In the genomic region with DNA sequence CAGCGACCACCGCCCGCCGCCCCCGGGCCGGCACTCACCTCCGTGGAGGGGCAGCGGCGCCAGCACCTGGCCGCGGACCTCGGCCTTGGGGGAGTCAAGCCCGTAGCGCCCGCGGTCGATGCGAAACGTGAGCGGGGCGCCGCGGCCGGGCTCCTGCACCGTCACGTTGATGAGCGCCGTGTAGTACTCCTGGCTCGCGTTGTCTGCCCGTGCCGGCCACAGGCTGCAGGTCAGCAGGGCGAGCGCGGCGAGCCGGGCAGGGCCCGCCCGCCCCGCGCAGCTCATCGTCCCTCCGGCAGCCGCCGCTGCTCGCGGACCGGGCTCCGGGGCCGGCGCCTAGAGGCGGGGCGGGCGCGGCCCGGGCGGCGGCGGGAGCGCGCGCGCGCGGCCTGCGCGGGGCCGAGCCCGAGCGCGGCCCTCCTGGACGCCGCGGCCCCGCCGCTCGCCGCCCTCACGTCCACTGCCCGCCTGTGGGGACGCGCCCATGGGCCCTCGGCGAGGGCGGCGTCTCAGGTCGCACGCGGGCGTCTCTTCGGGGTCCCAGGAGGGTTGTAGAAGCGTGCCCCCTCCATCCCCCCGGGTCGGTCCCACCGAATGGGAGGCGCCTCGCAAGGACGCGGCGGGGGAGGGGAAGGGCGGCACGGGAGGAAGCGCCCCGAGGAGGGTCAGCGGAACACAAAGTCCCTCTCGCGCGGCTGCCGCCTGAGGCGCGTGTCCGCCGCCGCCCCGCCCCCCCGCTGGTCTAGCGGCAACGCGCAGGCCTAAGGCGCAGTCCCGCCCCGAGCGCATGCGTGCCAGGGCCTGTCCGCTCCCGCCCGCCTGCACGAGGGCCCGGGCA, we compare ENCODE assay signal across 9 cellular contexts. TPM values are rescaled to one million over a fixed set of nuclear protein-coding genes. Genes with fewer than 3 reads are reported as not detected.
DNase-seq lines count a peak whose midpoint lies in the region; ATAC-seq, FAIRE-seq and TF ChIP-seq lines count a peak whose summit lies in the region.
"Had no signal": no experiment of that assay in that cellular context is flagged by ENCODE, and none has a peak within 500 bp of the region (broad histone marks: within the 10 kb centered on the region; RNA-seq: fewer than 3 reads in every experiment).

A gene with protein sequence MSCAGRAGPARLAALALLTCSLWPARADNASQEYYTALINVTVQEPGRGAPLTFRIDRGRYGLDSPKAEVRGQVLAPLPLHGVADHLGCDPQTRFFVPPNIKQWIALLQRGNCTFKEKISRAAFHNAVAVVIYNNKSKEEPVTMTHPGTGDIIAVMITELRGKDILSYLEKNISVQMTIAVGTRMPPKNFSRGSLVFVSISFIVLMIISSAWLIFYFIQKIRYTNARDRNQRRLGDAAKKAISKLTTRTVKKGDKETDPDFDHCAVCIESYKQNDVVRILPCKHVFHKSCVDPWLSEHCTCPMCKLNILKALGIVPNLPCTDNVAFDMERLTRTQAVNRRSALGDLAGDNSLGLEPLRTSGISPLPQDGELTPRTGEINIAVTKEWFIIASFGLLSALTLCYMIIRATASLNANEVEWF (minus strand): TSS at position 342 of the 838 bp plus-strand sequence. CDS start 57 bp downstream, at position 285.

- H3K27me3 Mint-ChIP-seq in H9 (ENCODE audit: low read depth) = peaks cover 26% of the 10 kb centered on the region

- peaks cover 8 to 17% (median 10%) of the 10 kb centered on the region in 3 experiments for H3K36me3 Mint-ChIP-seq in H9 (ENCODE audit: insufficient read depth in 1 of 3, low read depth in 3 of 3)

- H3K18ac ChIP-seq in H9 (ENCODE audit: insufficient read length, low read depth, low read length) = peak within 1 kb of the TSS; percentile 98

- H2AFZ ChIP-seq in H9 (ENCODE audit: low read length) = no peak within 1 kb of the TSS

- TF ChIP-seq CTCF in H9 (conservative IDR thresholded peaks at IDR 0.05) (no peak), bronchial epithelial cell (IDR thresholded peaks at IDR 0.05; ENCODE audit: insufficient read depth, low read length, severe bottlenecking) (no peak)

- H3K4me1 ChIP-seq in H9 (ENCODE audit: insufficient read depth, low read length) (peaks cover 8% of the 10 kb centered on the region; the same call in 1 of the 2 replicates), skeletal muscle tissue (ENCODE audit: control insufficient read depth in 3 of 3, insufficient read depth in 3 of 3, low read length in 3 of 3) (peaks cover 14 to 18% (median 15%) of the 10 kb centered on the region in 3 donors)

- peaks cover 3% of the 10 kb centered on the region; the same call in 1 of the 2 replicates for H3K27me3 ChIP-seq in H9 (ENCODE audit: insufficient read depth, low read length)
- no peaks in the 10 kb centered on the region for H3K27me3 ChIP-seq in bronchial epithelial cell (ENCODE audit: control insufficient read depth, insufficient read depth, low read length)
- no peaks in the 10 kb centered on the region for H3K27me3 ChIP-seq in skeletal muscle tissue (ENCODE audit: control insufficient read depth in 3 of 3, insufficient read depth in 3 of 3, low read length in 3 of 3)

- no peak within 1 kb of the TSS for H2AK5ac ChIP-seq in H9 (ENCODE audit: insufficient read length, low read length)

- no CpG with 5 or more reads among the region's 129 CpGs for WGBS in H9 (ENCODE audit: extremely low coverage, insufficient read length, low lambda C conversion rate)

- H2BK20ac ChIP-seq in H9 (ENCODE audit: low read depth, low read length, poor library complexity, severe bottlenecking) = no peak within 1 kb of the TSS

- no peak within 1 kb of the TSS for H4K91ac ChIP-seq in H9 (ENCODE audit: insufficient read length, low read depth, low read length)

- no peak within 1 kb of the TSS; the same call in 1 of the 2 replicates for H3K4ac ChIP-seq in H9 (ENCODE audit: low read depth, low read length)

- H4K8ac ChIP-seq in H9 (replicated peaks; ENCODE audit: insufficient read length, low read depth, low read length) = no peak within 1 kb of the TSS

- no peak for FAIRE-seq in bronchial epithelial cell (lab: Jason Lieb, UNC)
- FAIRE-seq: colon had no signal

- H3K56ac ChIP-seq in H9 (ENCODE audit: insufficient read length, low read depth, low read length) = no peak within 1 kb of the TSS

- peak within 1 kb of the TSS; percentile 99 for H3K14ac ChIP-seq in H9 (ENCODE audit: insufficient read depth, low read length)

- no peak within 1 kb of the TSS for H2BK120ac ChIP-seq in H9 (ENCODE audit: low read depth, low read length, poor library complexity, severe bottlenecking)

- H3K36me3 ChIP-seq in bronchial epithelial cell (ENCODE audit: control insufficient read depth, insufficient read depth, low read length) (no peaks in the 10 kb centered on the region), skeletal muscle tissue (ENCODE audit: control insufficient read depth in 3 of 3, insufficient read depth in 3 of 3, low read length in 3 of 3) (no peaks in the 10 kb centered on the region)

- H3K9me3 ChIP-seq in H9 (ENCODE audit: control insufficient read depth, low read depth, low read length) = peaks cover 5% of the 10 kb centered on the region
- no peaks in the 10 kb centered on the region for H3K9me3 ChIP-seq in skeletal muscle tissue (ENCODE audit: control insufficient read depth in 3 of 3, low read length in 3 of 3)

- H3K23ac ChIP-seq in H9 (ENCODE audit: insufficient read length, low read depth, low read length) = no peak within 1 kb of the TSS

- no peak within 1 kb of the TSS for H2BK12ac ChIP-seq in H9 (ENCODE audit: insufficient read length, low read depth, low read length)

- peak within 1 kb of the TSS; percentile 91 to 96 for H3K4me3 Mint-ChIP-seq in H9

- H2BK15ac ChIP-seq in H9 (ENCODE audit: low read depth, low read length) = no peak within 1 kb of the TSS

- H3K9ac ChIP-seq in H9 (ENCODE audit: extremely low read depth, insufficient read length, low read length) = peak within 1 kb of the TSS; percentile 76
- peak within 1 kb of the TSS; percentile 86 to 93 (median 88) for H3K9ac ChIP-seq in skeletal muscle tissue (ENCODE audit: low read depth in 1 of 3, low read length in 3 of 3)

- H3K79me2 ChIP-seq in H9 (ENCODE audit: insufficient read depth, low read length) = peaks cover 25% of the 10 kb centered on the region; the same call in 1 of the 2 replicates

- H3K4me2 ChIP-seq in H9 (ENCODE audit: insufficient read depth, insufficient read length, low read length) = peak within 1 kb of the TSS; percentile 77

- H4K20me1 ChIP-seq in H9 (ENCODE audit: control insufficient read depth, insufficient read depth, insufficient read length) = no peaks in the 10 kb centered on the region

- ATAC-seq in GM19463 (IDR thresholded peaks at IDR 0.05; ENCODE audit: unreplicated experiment) = no peak

- H3K4me1 Mint-ChIP-seq in H9 = peaks cover 39 to 41% of the 10 kb centered on the region in 2 experiments

- peaks cover 17% of the 10 kb centered on the region for H3K23me2 ChIP-seq in H9 (ENCODE audit: insufficient read length, low read depth, low read length, poor library complexity, severe bottlenecking)

- no peak within 1 kb of the TSS for H3T11ph ChIP-seq in H9 (ENCODE audit: low read length)

- H3K27ac ChIP-seq in H9 (ENCODE audit: insufficient read length, low read depth, low read length) (no peak within 1 kb of the TSS), skeletal muscle tissue (ENCODE audit: low read depth, low read length) (peak within 1 kb of the TSS; percentile 87)

- H3K4me3 ChIP-seq in bronchial epithelial cell (ENCODE audit: low read depth, low read length) = peak within 1 kb of the TSS; percentile 83
- H3K4me3 ChIP-seq in skeletal muscle tissue (ENCODE audit: low read length in 3 of 3) = peak within 1 kb of the TSS; percentile 80 to 89 (median 87)

- no peaks in the 10 kb centered on the region for H3K79me1 ChIP-seq in H9 (ENCODE audit: insufficient read depth, low read depth, low read length, poor library complexity, severe bottlenecking)

- DNase-seq in CMK (ENCODE audit: low read depth) (peak; percentile 80), H9 (peak; percentile 91), NCI-H2171 (lab: John Stamatoyannopoulos, UW) (peak; percentile 66), bronchial epithelial cell (ENCODE audit: low read depth) (peak; percentile 61), iPS-NIHi11 (ENCODE audit: low spot score) (peak; percentile 97)
- DNase-seq in activated CD4-positive, CD25-positive, alpha-beta regulatory T cell treated with anti-CD3 and anti-CD28 coated beads, Interleukin-2, amount 50 U/mL, for 16 hours (ENCODE audit: low read depth, low spot score) = peak; percentile 52

- no peak within 1 kb of the TSS for H4K5ac ChIP-seq in H9 (ENCODE audit: insufficient read length, low read depth, low read length)

- H2BK5ac ChIP-seq in H9 (ENCODE audit: insufficient read length, low read length) = no peak within 1 kb of the TSS

- H3K9me3 Mint-ChIP-seq in H9 = peaks cover 15 to 18% of the 10 kb centered on the region in 2 experiments

- H3K27ac Mint-ChIP-seq in H9 = peak within 1 kb of the TSS in 2 of 3 experiments; percentile 79 to 92; a peak in 4 of 7 replicates

RNA-seq across cellular contexts. Expression of the gene that starts here (rescaled TPM):
- total RNA-seq in H9 (2021) (76.4 and 80.0 TPM in 2 replicates), bronchial epithelial cell (16.5 and 16.8 TPM in 2 replicates), skeletal muscle tissue (19.8 TPM)
